Comparison of ENCODE assay signal across 15 cellular contexts in the genomic region with DNA sequence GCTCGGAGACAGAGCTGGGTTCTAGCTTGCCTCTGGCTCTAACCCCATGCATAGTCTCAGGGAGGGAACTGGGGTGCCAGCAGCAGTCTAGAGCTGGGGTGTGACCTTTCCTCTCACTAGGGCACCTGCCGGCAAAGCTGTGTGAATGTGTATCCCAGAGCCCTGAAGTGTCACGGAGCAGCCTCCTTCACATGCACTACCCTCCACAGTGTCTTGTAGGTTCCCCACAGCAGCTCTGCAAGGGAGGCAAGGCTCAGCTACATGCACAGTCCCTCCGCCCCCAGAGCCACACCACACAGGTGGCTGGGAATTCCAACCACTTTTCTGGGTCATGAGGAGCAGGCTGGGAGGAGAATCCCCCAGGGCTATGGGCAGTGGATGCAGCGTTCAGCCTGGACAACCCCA. TPM values are rescaled to one million over a fixed set of nuclear protein-coding genes. Genes with fewer than 3 reads are reported as not detected.
DNase-seq lines count a peak whose midpoint lies in the region; ATAC-seq and TF ChIP-seq lines count a peak whose summit lies in the region.
"Had no signal": no experiment of that assay in that cellular context is flagged by ENCODE, and none has a peak within 500 bp of the region (broad histone marks: within the 10 kb centered on the region; RNA-seq: fewer than 3 reads in every experiment).

No MANE protein-coding gene starts in this region.

- no CpG with 5 or more reads among the region's 5 CpGs for WGBS in trophoblast cell (ENCODE audit: extremely low coverage, insufficient coverage, insufficient read length)

- no peak overlapping the region for H2BK120ac ChIP-seq in trophoblast cell (ENCODE audit: insufficient read depth, low read length, poor library complexity)

- H3K79me2 ChIP-seq in trophoblast cell (ENCODE audit: control insufficient read depth, insufficient read depth, low read length, poor library complexity): no peaks in the 10 kb centered on the region

- no peak overlapping the region for H3K14ac ChIP-seq in trophoblast cell (ENCODE audit: low read length)

- H2BK5ac ChIP-seq in trophoblast cell (ENCODE audit: low read depth, low read length, poor library complexity): no peak overlapping the region

- H4K91ac ChIP-seq in trophoblast cell (ENCODE audit: low read depth, low read length): no peak overlapping the region

- H3K27ac ChIP-seq in coronary artery (no peak overlapping the region), trophoblast cell (ENCODE audit: low read depth, low read length) (no peak overlapping the region)
- H3K27ac ChIP-seq: KMS-11 had no signal

- H3K36me3 ChIP-seq in trophoblast cell (ENCODE audit: control insufficient read depth in 1 of 2, insufficient read depth in 2 of 2, low read length in 2 of 2): no peaks in the 10 kb centered on the region

- H2AK5ac ChIP-seq in trophoblast cell (ENCODE audit: low read length): no peak overlapping the region

- no peak overlapping the region for H4K8ac ChIP-seq in trophoblast cell (ENCODE audit: low read depth, low read length)

- H3K4ac ChIP-seq in trophoblast cell (ENCODE audit: low read depth, low read length): no peak overlapping the region

- no peak overlapping the region for H3K18ac ChIP-seq in trophoblast cell (ENCODE audit: low read length)

- TF ChIP-seq CTCF in GM13976 (IDR thresholded peaks at IDR 0.05; ENCODE audit: borderline replicate concordance, control extremely low read depth, extremely low read depth, insufficient read depth, missing control alignments) (no peak), coronary artery (IDR thresholded peaks at IDR 0.05) (no peak)

- no peak overlapping the region for H3K23ac ChIP-seq in trophoblast cell (ENCODE audit: low read length)

- H2AFZ ChIP-seq in trophoblast cell (ENCODE audit: insufficient read depth, low read length, poor library complexity): no peak overlapping the region
- H2AFZ ChIP-seq: GM23338 had no signal

- H3K4me3 ChIP-seq in coronary artery (no peak overlapping the region), trophoblast cell (ENCODE audit: low read depth, low read length) (no peak overlapping the region)
- H3K4me3 ChIP-seq: GM23338 had no signal

- no peak overlapping the region for H3K4me2 ChIP-seq in trophoblast cell (ENCODE audit: low read length)
- H3K4me2 ChIP-seq: GM23338, KMS-11 had no signal

- no peak overlapping the region for H2BK12ac ChIP-seq in trophoblast cell (ENCODE audit: low read length)

- no peaks in the 10 kb centered on the region for H3K9me3 ChIP-seq in trophoblast cell (ENCODE audit: insufficient read depth, low read depth, low read length)

- peak; percentile 58 for DNase-seq in ELF-1 (ENCODE audit: low read depth, low spot score)
- DNase-seq in GM13976 (ENCODE audit: low spot score): peak; percentile 23
- peak; percentile 53 for DNase-seq in coronary artery (ENCODE audit: low spot score)
- DNase-seq in trophoblast cell: peak; percentile 20 to 61
- DNase-seq in dermis blood vessel endothelial cell: no peak
- no peak for DNase-seq in activated CD8-positive, alpha-beta memory T cell treated with anti-CD3 and anti-CD28 coated beads, Interleukin-2, amount 50 U/mL, for 4 hours
- DNase-seq: COR-L47, NCI-H1048, NCI-H146, NCI-H2081 treated with DMSO at 0.1 percent for 48 hours, OCI-M1, RPMI8226 had no signal

- no peak for ATAC-seq in GM18873 (IDR thresholded peaks at IDR 0.05; ENCODE audit: low FRiP score, unreplicated experiment)

- H3K9ac ChIP-seq in trophoblast cell (ENCODE audit: low read length): no peak overlapping the region
- H3K9ac ChIP-seq: KMS-11 had no signal

- in situ Hi-C loops in GM13976 (cut with MboI; ENCODE audit: low sequenced_read_pairs, unreplicated experiment): no loop called here

- no peak overlapping the region for H4K12ac ChIP-seq in trophoblast cell (ENCODE audit: low read depth, low read length)

- H3K27me3 ChIP-seq in trophoblast cell (ENCODE audit: insufficient read depth, low read length): no peaks in the 10 kb centered on the region

- H3K79me1 ChIP-seq in trophoblast cell (ENCODE audit: low read length): no peaks in the 10 kb centered on the region

- H3K4me1 ChIP-seq in trophoblast cell (ENCODE audit: control insufficient read depth in 1 of 2, insufficient read depth in 2 of 2, low read length in 2 of 2): no peaks in the 10 kb centered on the region

RNA-seq across cellular contexts. Expression of a gene that starts 7.7 kb away (rescaled TPM):
- polyA plus RNA-seq in trophoblast cell (2013): 0.83 and 1.4 TPM in 2 replicates
- 0.05 TPM in 1 of 2 replicates, not detected in the other for total RNA-seq in dermis blood vessel endothelial cell

RNA-seq across cellular contexts. Expression of a gene that starts 7.9 kb away (rescaled TPM):
- polyA plus RNA-seq in trophoblast cell (2013): 1.1 and 1.3 TPM in 2 replicates
- total RNA-seq in dermis blood vessel endothelial cell: 0.85 and 0.88 TPM in 2 replicates

RNA-seq across cellular contexts. Expression of a gene that starts 22.6 kb away (rescaled TPM):
- polyA plus RNA-seq in trophoblast cell (2013): 172 and 195 TPM in 2 replicates
- 20.1 and 30.6 TPM in 2 replicates for total RNA-seq in dermis blood vessel endothelial cell

Comparison
In these comparisons a context has a peak if more than half of its experiments do, and no peak if none do; other contexts are left out.
1. DNase-seq: peak in ELF-1 (single experiment), GM13976 (single experiment), coronary artery (single experiment) and trophoblast cell (2 of 2); none in dermis blood vessel endothelial cell (single experiment) and activated CD8-positive, alpha-beta memory T cell treated with anti-CD3 and anti-CD28 coated beads, Interleukin-2, amount 50 U/mL, for 4 hours (single experiment).